Comparison of ENCODE assay signal across 8 cellular contexts in the genomic region with DNA sequence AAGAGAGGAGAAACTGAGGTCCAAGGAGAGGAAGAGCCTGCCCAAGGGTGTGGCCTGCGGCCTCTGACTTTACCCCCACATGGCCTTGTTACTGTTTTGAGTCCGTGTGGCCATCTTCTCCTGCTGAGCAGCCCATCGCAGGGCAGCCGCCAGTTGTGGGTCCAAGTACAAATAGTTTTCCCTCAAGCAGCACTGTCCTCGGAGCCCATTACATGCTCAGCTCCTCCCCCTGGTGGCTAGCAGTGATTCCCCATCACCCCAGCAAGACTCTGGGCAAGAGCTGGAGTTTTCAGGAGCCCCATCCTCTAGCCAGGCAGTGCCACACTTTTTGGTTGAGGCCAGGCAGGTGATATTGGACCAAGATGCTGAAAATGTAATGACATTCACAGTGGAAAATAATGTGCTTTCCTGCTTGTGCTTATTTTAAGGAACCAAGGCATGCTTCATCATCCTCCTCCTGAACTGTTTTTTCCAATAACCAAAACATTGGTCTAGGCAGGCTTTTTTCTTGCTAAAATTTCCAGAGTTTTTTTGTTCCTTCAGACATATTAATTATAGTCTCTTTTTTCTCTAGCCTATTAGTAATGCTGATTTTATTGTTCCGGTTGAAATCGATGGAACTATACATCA. TPM values are rescaled to one million over a fixed set of nuclear protein-coding genes. Genes with fewer than 3 reads are reported as not detected.
DNase-seq lines count a peak whose midpoint lies in the region; ATAC-seq and TF ChIP-seq lines count a peak whose summit lies in the region.

No MANE protein-coding gene starts in this region.

- H3K27ac Mint-ChIP-seq in type B pancreatic cell, result no peak overlapping the region

- H3K27me3 ChIP-seq in OCI-LY1 (ENCODE audit: insufficient read depth, low read length), result no peaks in the 10 kb centered on the region

- H3K36me3 Mint-ChIP-seq in activated T-cell treated with anti-CD3 and anti-CD28 coated beads, Interleukin-2, amount 50 U/mL, for 4 hours (ENCODE audit: insufficient read depth), result no peaks in the 10 kb centered on the region
- peaks cover 33% of the 10 kb centered on the region for H3K36me3 Mint-ChIP-seq in type B pancreatic cell

- DNase-seq in NCI-H2196 (lab: John Stamatoyannopoulos, UW; ENCODE audit: unreplicated experiment) (peak; percentile 9), NCI-H2196 treated with DMSO at 0.1 percent for 48 hours (lab: John Stamatoyannopoulos, UW; ENCODE audit: unreplicated experiment) (no peak), fibroblast of the conjunctiva (ENCODE audit: low read depth) (peak; percentile 52), nucleus accumbens (lab: John Stamatoyannopoulos, UW) (peak in 38 of 56 donors; percentile 10 to 73 (median 30)), type B pancreatic cell (ENCODE audit: extremely low spot score, unreplicated experiment) (no peak)
- DNase-seq in activated T-cell treated with anti-CD3 and anti-CD28 coated beads, Interleukin-2, amount 50 U/mL, for 4 hours, result peak; percentile 46

- TF ChIP-seq CTCF in OCI-LY1 (IDR thresholded peaks at IDR 0.05; ENCODE audit: low read length) (peak; percentile 94), type B pancreatic cell (conservative IDR thresholded peaks at IDR 0.05) (peak; percentile 84)

- no peaks in the 10 kb centered on the region for H3F3A ChIP-seq in OCI-LY1 (ENCODE audit: insufficient read depth, low read length)

- H3K27me3 Mint-ChIP-seq in activated T-cell treated with anti-CD3 and anti-CD28 coated beads, Interleukin-2, amount 50 U/mL, for 4 hours (ENCODE audit: low read depth), result no peaks in the 10 kb centered on the region
- H3K27me3 Mint-ChIP-seq in type B pancreatic cell, result no peaks in the 10 kb centered on the region

- H3K9me3 Mint-ChIP-seq in activated T-cell treated with anti-CD3 and anti-CD28 coated beads, Interleukin-2, amount 50 U/mL, for 4 hours, result no peaks in the 10 kb centered on the region
- H3K9me3 Mint-ChIP-seq in type B pancreatic cell, result no peaks in the 10 kb centered on the region

- no peaks in the 10 kb centered on the region for H4K20me1 ChIP-seq in OCI-LY1 (ENCODE audit: insufficient read depth, low read length)

- H3K4me2 ChIP-seq in OCI-LY1 (ENCODE audit: low read length), result no peak overlapping the region

- H3K4me1 ChIP-seq in OCI-LY1 (ENCODE audit: insufficient read depth, low read length, severe bottlenecking), result peaks cover 19% of the 10 kb centered on the region

- H3K4me1 Mint-ChIP-seq in activated T-cell treated with anti-CD3 and anti-CD28 coated beads, Interleukin-2, amount 50 U/mL, for 4 hours (ENCODE audit: low read depth), result peaks cover 1% of the 10 kb centered on the region
- peaks cover 35% of the 10 kb centered on the region for H3K4me1 Mint-ChIP-seq in type B pancreatic cell (ENCODE audit: unreplicated experiment)

- no peaks in the 10 kb centered on the region for H3K36me3 ChIP-seq in OCI-LY1 (ENCODE audit: insufficient read depth, low read length)

- no peak overlapping the region for H3K4me3 ChIP-seq in OCI-LY1 (ENCODE audit: low read depth, low read length, poor library complexity, severe bottlenecking)

- no peak overlapping the region for H3K27ac ChIP-seq in OCI-LY1 (ENCODE audit: low read depth, low read length, poor library complexity, severe bottlenecking)

- no peaks in the 10 kb centered on the region for H3K79me2 ChIP-seq in OCI-LY1 (ENCODE audit: insufficient read depth, low read length)

- H3K4me3 Mint-ChIP-seq in activated T-cell treated with anti-CD3 and anti-CD28 coated beads, Interleukin-2, amount 50 U/mL, for 4 hours, result no peak overlapping the region
- H3K4me3 Mint-ChIP-seq in type B pancreatic cell, result no peak overlapping the region

- peak; percentile 76 for ATAC-seq in HG02678 (IDR thresholded peaks at IDR 0.05; ENCODE audit: unreplicated experiment)
- peak; percentile 74 to 82 for ATAC-seq in activated T-cell treated with anti-CD3 and anti-CD28 coated beads, Interleukin-2, amount 50 U/mL, for 4 hours

- H3K9me2 ChIP-seq in OCI-LY1 (ENCODE audit: low read depth, low read length), result no peaks in the 10 kb centered on the region

- H3K9ac ChIP-seq in OCI-LY1 (ENCODE audit: low read length), result no peak overlapping the region

- H3K9me3 ChIP-seq in OCI-LY1 (ENCODE audit: low read length), result no peaks in the 10 kb centered on the region

- no peak overlapping the region for H2AFZ ChIP-seq in OCI-LY1 (ENCODE audit: low read length)

RNA-seq across cellular contexts. Expression of a gene that starts 23.2 kb away (rescaled TPM):
- total RNA-seq in activated T-cell treated with anti-CD3 and anti-CD28 coated beads, Interleukin-2, amount 50 U/mL, for 4 hours, result 10 to 100 TPM; 15.0 to 16.8 (median 16.6) TPM
- 14.2 and 16.9 TPM in 2 replicates for total RNA-seq in type B pancreatic cell (ENCODE audit: low replicate concordance)

Comparison
In these comparisons a context has a peak if more than half of its experiments do, and no peak if none do; other contexts are left out.
1. DNase-seq: peak in NCI-H2196 (single experiment), activated T-cell treated with anti-CD3 and anti-CD28 coated beads, Interleukin-2, amount 50 U/mL, for 4 hours (single experiment), fibroblast of the conjunctiva (single experiment) and nucleus accumbens (38 of 56); none in NCI-H2196 treated with DMSO at 0.1 percent for 48 hours (single experiment) and type B pancreatic cell (single experiment).